In the genomic region with DNA sequence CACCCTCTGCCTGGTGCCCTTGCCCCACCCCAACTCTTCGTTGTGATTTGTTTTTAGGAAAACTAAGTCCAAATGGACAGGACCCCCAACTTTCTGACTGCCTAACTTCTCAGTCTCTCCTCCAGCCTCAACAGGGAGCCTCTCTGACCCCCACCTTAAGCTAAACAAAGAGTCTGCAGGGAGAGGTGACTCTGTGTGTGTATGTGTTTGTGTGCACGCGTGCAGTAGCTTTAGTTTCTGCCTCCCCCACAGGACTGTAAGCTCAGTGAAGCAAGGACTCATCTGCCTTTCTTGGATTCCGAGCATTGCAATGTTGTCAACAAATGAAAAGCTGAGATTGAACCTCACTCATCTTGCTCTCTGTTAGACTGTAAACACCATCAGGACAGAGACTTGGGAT, we compare ENCODE assay signal across 7 cellular contexts. TPM values are rescaled to one million over a fixed set of nuclear protein-coding genes. Genes with fewer than 3 reads are reported as not detected.
DNase-seq lines count a peak whose midpoint lies in the region; ATAC-seq and TF ChIP-seq lines count a peak whose summit lies in the region.
"Had no signal": no experiment of that assay in that cellular context is flagged by ENCODE, and none has a peak within 500 bp of the region (broad histone marks: within the 10 kb centered on the region; RNA-seq: fewer than 3 reads in every experiment).

No MANE protein-coding gene starts in this region.

- TF ChIP-seq CTCF in IMR-90 (conservative IDR thresholded peaks at IDR 0.05; ENCODE audit: low read depth, low read length) = no peak
- no peak for TF ChIP-seq CTCF in parathyroid adenoma (IDR thresholded peaks at IDR 0.05)
- no peak for TF ChIP-seq CTCF in RWPE1 (conservative IDR thresholded peaks at IDR 0.05; ENCODE audit: low read depth)
- no peak for TF ChIP-seq CTCF in A673 (conservative IDR thresholded peaks at IDR 0.05; ENCODE audit: low read depth, low read length)

- H4K91ac ChIP-seq in IMR-90 (ENCODE audit: insufficient read depth, low read depth, low read length) = peak overlapping the region; percentile 58; the same call in 1 of the 2 replicates

- no peak overlapping the region for H2BK20ac ChIP-seq in IMR-90 (ENCODE audit: low read depth, low read length)

- H2AFZ ChIP-seq in IMR-90 (replicated peaks; ENCODE audit: low read length, poor library complexity) (peak overlapping the region; percentile 4), parathyroid adenoma (no peak overlapping the region)

- no CpG with 5 or more reads among the region's 4 CpGs for WGBS in IMR-90 (ENCODE audit: extremely low coverage in 2 of 2, insufficient read length in 1 of 2), 2 experiments

- no peaks in the 10 kb centered on the region for H3K79me2 ChIP-seq in parathyroid adenoma

- H3K4me1 ChIP-seq in IMR-90 (ENCODE audit: control insufficient read depth, insufficient read depth, low read length) (peaks cover 25% of the 10 kb centered on the region), duodenal mucosa (ENCODE audit: control insufficient read depth in 1 of 2, insufficient read depth in 2 of 2, low read length in 2 of 2) (peaks cover 27% of the 10 kb centered on the region in 2 donors), parathyroid adenoma (no peaks in the 10 kb centered on the region), A673 (ENCODE audit: insufficient read depth, low read length, poor library complexity, severe bottlenecking) (no peaks in the 10 kb centered on the region)

- TF ChIP-seq RAD21 in IMR-90 (IDR thresholded peaks at IDR 0.05; ENCODE audit: low read length) = no peak

- H3K23ac ChIP-seq in IMR-90 (ENCODE audit: low read depth, low read length) = no peak overlapping the region

- peak overlapping the region; percentile 18; the same call in 1 of the 2 replicates for H3K18ac ChIP-seq in IMR-90 (ENCODE audit: low read depth, low read length)

- H4K5ac ChIP-seq in IMR-90 (ENCODE audit: low read depth, low read length) = peak overlapping the region; percentile 35; the same call in 1 of the 2 replicates

- no peak for TF ChIP-seq POLR2A in IMR-90 (IDR thresholded peaks at IDR 0.05; ENCODE audit: low read depth, low read length)

- CTCF ChIA-PET in IMR-90 (lab: Yijun Ruan, JAX) (interaction anchor here (1.4 to 2.3 kb wide), 2 partner anchors 19 to 63 kb away, joined by 4 to 14 read pairs; no protein-coding TSS in a partner anchor), RWPE1 (lab: Yijun Ruan, JAX) (interaction anchor here (0.5 kb wide), 1 partner anchor 42 kb away, joined by 3 read pairs; no protein-coding TSS in a partner anchor), A673 (lab: Charles Lee) (no interaction called here)

- peaks cover 49% of the 10 kb centered on the region for H3K9me1 ChIP-seq in IMR-90 (ENCODE audit: insufficient read depth, low read length)

- peak overlapping the region; percentile 15; the same call in 1 of the 2 replicates for H3K9ac ChIP-seq in IMR-90 (ENCODE audit: low read depth, low read length)
- peak overlapping the region; percentile 16 to 33 for H3K9ac ChIP-seq in duodenal mucosa (ENCODE audit: low read depth in 1 of 2, low read length in 2 of 2)
- H3K9ac ChIP-seq in parathyroid adenoma = no peak overlapping the region

- no peaks in the 10 kb centered on the region for H3K9me3 ChIP-seq in IMR-90 (ENCODE audit: control insufficient read depth, insufficient read depth, low read length)
- no peaks in the 10 kb centered on the region for H3K9me3 ChIP-seq in duodenal mucosa (ENCODE audit: control insufficient read depth in 1 of 2, low read length in 2 of 2)
- no peaks in the 10 kb centered on the region for H3K9me3 ChIP-seq in parathyroid adenoma (ENCODE audit: control insufficient read depth, low read length)
- H3K9me3 ChIP-seq in A673 (ENCODE audit: low read depth, low read length, poor library complexity, severe bottlenecking) = no peaks in the 10 kb centered on the region

- no peak overlapping the region for H2BK120ac ChIP-seq in IMR-90 (ENCODE audit: low read depth, low read length)

- POLR2A ChIA-PET in IMR-90 (lab: Charles Lee; ENCODE audit: unreplicated experiment) = no interaction called here
- POLR2A ChIA-PET in RWPE1 (lab: Yijun Ruan, JAX; ENCODE audit: low non-redundant PET) = no interaction called here
- POLR2A ChIA-PET in A673 (lab: Charles Lee; ENCODE audit: low non-redundant PET) = no interaction called here

- peak overlapping the region; percentile 46 for H2BK5ac ChIP-seq in IMR-90 (ENCODE audit: low read depth, low read length, poor library complexity, severe bottlenecking)

- BruUV-seq in IMR-90 (replicated peaks; lab: Mats Ljungman, UMichigan) (no TSS peak), A673 (replicated peaks; lab: Mats Ljungman, UMichigan) (no TSS peak)

- peak overlapping the region in 1 of 2 experiments; percentile 39; a peak in 2 of 4 replicates for H4K8ac ChIP-seq in IMR-90 (ENCODE audit: low read depth in 2 of 2, low read length in 2 of 2)

- H2AK5ac ChIP-seq in IMR-90 (ENCODE audit: low read depth, low read length) = peak overlapping the region; percentile 38

- ATAC-seq in IMR-90 (ENCODE audit: low read depth) = peak; percentile 27

- H3K14ac ChIP-seq in IMR-90 (replicated peaks; ENCODE audit: low read depth, low read length) = 0 out of 2 replicates have a peak overlapping the region, but pooled peaks have one; percentile 55

- 0 out of 2 replicates have a peak overlapping the region, but pooled peaks have one; percentile 22 for H3K4ac ChIP-seq in IMR-90 (ENCODE audit: low read depth, low read length)

- H3K79me1 ChIP-seq in IMR-90 (ENCODE audit: low read depth in 1 of 2, low read length in 2 of 2) = peaks cover 39 to 78% of the 10 kb centered on the region in 2 experiments

- dilution Hi-C loops in IMR-90 (cut with HindIII; ENCODE audit: low sequenced_read_pairs, unreplicated experiment) = no loop called here

- intact Hi-C loops in IMR-90 (cut with micrococcal nuclease) = no loop called here
- intact Hi-C loops in A673 (cut with micrococcal nuclease; ENCODE audit: unreplicated experiment) = no loop called here

- H3K36me3 ChIP-seq in IMR-90 (ENCODE audit: control insufficient read depth, insufficient read depth, low read length) = peaks cover 20% of the 10 kb centered on the region
- H3K36me3 ChIP-seq in duodenal mucosa (ENCODE audit: control insufficient read depth in 1 of 2, insufficient read depth in 2 of 2, low read length in 2 of 2) = peaks cover 10 to 32% of the 10 kb centered on the region in 2 donors
- no peaks in the 10 kb centered on the region for H3K36me3 ChIP-seq in parathyroid adenoma (ENCODE audit: control insufficient read depth, insufficient read depth, low read length)
- peaks cover 9% of the 10 kb centered on the region for H3K36me3 ChIP-seq in A673 (ENCODE audit: insufficient read depth, low read length, poor library complexity, severe bottlenecking)

- H2BK15ac ChIP-seq in IMR-90 (ENCODE audit: low read depth, low read length) = no peak overlapping the region

- H3K4me3 ChIP-seq in IMR-90 (ENCODE audit: insufficient read depth, low read depth, low read length) (no peak overlapping the region), duodenal mucosa (ENCODE audit: low read depth in 1 of 2, low read length in 2 of 2) (peak overlapping the region in 1 of 2 donors; percentile 17), parathyroid adenoma (ENCODE audit: low read depth, low read length) (no peak overlapping the region), A673 (ENCODE audit: low read depth, low read length, poor library complexity, severe bottlenecking) (no peak overlapping the region)

- DNase-seq in IMR-90 = peak; percentile 28
- no peak for DNase-seq in RWPE1 (ENCODE audit: low spot score)
- no peak for DNase-seq in stimulated activated naive CD4-positive, alpha-beta T cell treated with Interleukin-2 at 50 U/mL for 16 hours (lab: John Stamatoyannopoulos, UW)
- no peak for DNase-seq in A673 (ENCODE audit: low spot score)
- DNase-seq: activated CD4-positive, alpha-beta T cell treated with anti-CD3 and anti-CD28 coated beads for 48 hours had no signal

- H3K27me3 ChIP-seq in IMR-90 (ENCODE audit: control insufficient read depth, insufficient read depth, low read length) (no peaks in the 10 kb centered on the region), duodenal mucosa (ENCODE audit: control insufficient read depth in 1 of 2, insufficient read depth in 2 of 2, low read length in 2 of 2) (no peaks in the 10 kb centered on the region), parathyroid adenoma (ENCODE audit: control insufficient read depth, insufficient read depth, low read length) (no peaks in the 10 kb centered on the region), A673 (replicated peaks; ENCODE audit: insufficient read depth, low read depth, low read length, poor library complexity) (no peaks in the 10 kb centered on the region)

- no peak overlapping the region for H3K56ac ChIP-seq in IMR-90 (ENCODE audit: extremely low read depth, insufficient read depth, low read length)

- H3K27ac ChIP-seq in IMR-90 (ENCODE audit: insufficient read depth, low read length) (peak overlapping the region; percentile 88; the same call in 1 of the 2 replicates), duodenal mucosa (ENCODE audit: low read depth, low read length) (peak overlapping the region; percentile 28), parathyroid adenoma (peak overlapping the region; percentile 74), RWPE1 (no peak overlapping the region), A673 (ENCODE audit: low read depth, low read length, poor library complexity, severe bottlenecking) (no peak overlapping the region)

- H4K20me1 ChIP-seq in IMR-90 (ENCODE audit: insufficient read depth, low read length) = peaks cover 20% of the 10 kb centered on the region

- H2AK9ac ChIP-seq in IMR-90 (replicated peaks; ENCODE audit: low read depth, low read length, poor library complexity) = peak overlapping the region; percentile 46

- H3K4me2 ChIP-seq in IMR-90 (ENCODE audit: low read depth, low read length) (peak overlapping the region; percentile 26; the same call in 1 of the 2 replicates), parathyroid adenoma (ENCODE audit: low read length) (no peak overlapping the region)

- in situ Hi-C loops in IMR-90 (cut with MboI; ENCODE audit: low sequenced_read_pairs) = no loop called here

TF ChIP-seq in IMR-90, 13 proteins besides CTCF, POLR2A, EP300 and RAD21 (continues in another document):
- no peak for TF ChIP-seq MAFK (IDR thresholded peaks at IDR 0.05; ENCODE audit: low read depth, low read length)

RNA-seq across cellular contexts. Expression of a gene that starts 7.9 kb away (rescaled TPM):
- total RNA-seq in IMR-90 (2012; rRNA removed) = 10.6 and 12.5 TPM in 2 replicates
- polyA plus RNA-seq in IMR-90 (2012; rRNA removed) = 29.5 and 30.0 TPM in 2 replicates
- polyA plus RNA-seq in IMR-90 (2012; cell fraction: cytosol; rRNA removed) = 11.1 and 11.3 TPM in 2 replicates
- polyA plus RNA-seq in IMR-90 (2012; cell fraction: nucleus; rRNA removed; ENCODE audit: low replicate concordance) = 3.2 and 13.2 TPM in 2 replicates
- total RNA-seq in A673 (2021) = 34.0 and 35.3 TPM in 2 replicates

RNA-seq across cellular contexts. Expression of a gene that starts 8.1 kb away (rescaled TPM):
- total RNA-seq in IMR-90 (2012; rRNA removed) = 16.8 and 18.6 TPM in 2 replicates
- polyA plus RNA-seq in IMR-90 (2012; rRNA removed) = 35.5 and 39.3 TPM in 2 replicates
- polyA plus RNA-seq in IMR-90 (2012; cell fraction: cytosol; rRNA removed) = 20.8 and 29.0 TPM in 2 replicates
- 65.8 and 113 TPM in 2 replicates for polyA plus RNA-seq in IMR-90 (2012; cell fraction: nucleus; rRNA removed; ENCODE audit: low replicate concordance)
- 71.6 and 74.9 TPM in 2 replicates for total RNA-seq in A673 (2021)

RNA-seq across cellular contexts. Expression of a gene that starts 50.5 kb away (rescaled TPM):
- 35.5 and 35.8 TPM in 2 replicates for total RNA-seq in IMR-90 (2012; rRNA removed)
- 18.7 and 20.6 TPM in 2 replicates for polyA plus RNA-seq in IMR-90 (2012; rRNA removed)
- polyA plus RNA-seq in IMR-90 (2012; cell fraction: cytosol; rRNA removed) = 10.2 and 12.1 TPM in 2 replicates
- 8.6 and 11.6 TPM in 2 replicates for polyA plus RNA-seq in IMR-90 (2012; cell fraction: nucleus; rRNA removed; ENCODE audit: low replicate concordance)
- 79.0 and 82.5 TPM in 2 replicates for total RNA-seq in A673 (2021)

Comparison
In these comparisons a context has a peak if more than half of its experiments do, and no peak if none do; other contexts are left out.
1. H3K27ac ChIP-seq: peak in IMR-90 (single experiment), duodenal mucosa (single experiment) and parathyroid adenoma (single experiment); none in RWPE1 (single experiment) and A673 (single experiment).